ENCODE assay signal across 1 cellular context in the genomic region with DNA sequence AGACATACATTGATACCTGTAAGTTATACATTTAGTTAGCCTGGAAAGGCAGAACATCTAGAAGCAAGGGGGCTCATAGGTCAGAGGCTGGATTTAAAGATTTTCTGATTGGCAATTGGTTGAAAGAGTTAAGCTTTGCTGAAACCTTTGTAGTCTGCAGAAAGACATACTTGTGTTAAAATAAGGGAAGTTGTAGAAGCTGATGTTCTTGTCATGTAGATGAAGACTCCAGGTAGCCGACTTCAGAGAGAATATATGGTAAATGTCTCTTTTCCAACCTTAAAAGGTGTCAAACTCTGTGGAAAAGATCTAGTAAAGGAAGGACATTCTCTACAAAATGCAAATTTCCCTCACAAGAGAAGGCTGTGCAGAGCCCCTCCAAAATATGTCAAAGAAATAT.
TF ChIP-seq lines count a peak whose summit lies in the region.

No MANE protein-coding gene starts in this region.

TF ChIP-seq in GM23338, 12 proteins besides CTCF, POLR2A, EP300 and RAD21 (continued from another document):
- TF ChIP-seq, protein P1, sequence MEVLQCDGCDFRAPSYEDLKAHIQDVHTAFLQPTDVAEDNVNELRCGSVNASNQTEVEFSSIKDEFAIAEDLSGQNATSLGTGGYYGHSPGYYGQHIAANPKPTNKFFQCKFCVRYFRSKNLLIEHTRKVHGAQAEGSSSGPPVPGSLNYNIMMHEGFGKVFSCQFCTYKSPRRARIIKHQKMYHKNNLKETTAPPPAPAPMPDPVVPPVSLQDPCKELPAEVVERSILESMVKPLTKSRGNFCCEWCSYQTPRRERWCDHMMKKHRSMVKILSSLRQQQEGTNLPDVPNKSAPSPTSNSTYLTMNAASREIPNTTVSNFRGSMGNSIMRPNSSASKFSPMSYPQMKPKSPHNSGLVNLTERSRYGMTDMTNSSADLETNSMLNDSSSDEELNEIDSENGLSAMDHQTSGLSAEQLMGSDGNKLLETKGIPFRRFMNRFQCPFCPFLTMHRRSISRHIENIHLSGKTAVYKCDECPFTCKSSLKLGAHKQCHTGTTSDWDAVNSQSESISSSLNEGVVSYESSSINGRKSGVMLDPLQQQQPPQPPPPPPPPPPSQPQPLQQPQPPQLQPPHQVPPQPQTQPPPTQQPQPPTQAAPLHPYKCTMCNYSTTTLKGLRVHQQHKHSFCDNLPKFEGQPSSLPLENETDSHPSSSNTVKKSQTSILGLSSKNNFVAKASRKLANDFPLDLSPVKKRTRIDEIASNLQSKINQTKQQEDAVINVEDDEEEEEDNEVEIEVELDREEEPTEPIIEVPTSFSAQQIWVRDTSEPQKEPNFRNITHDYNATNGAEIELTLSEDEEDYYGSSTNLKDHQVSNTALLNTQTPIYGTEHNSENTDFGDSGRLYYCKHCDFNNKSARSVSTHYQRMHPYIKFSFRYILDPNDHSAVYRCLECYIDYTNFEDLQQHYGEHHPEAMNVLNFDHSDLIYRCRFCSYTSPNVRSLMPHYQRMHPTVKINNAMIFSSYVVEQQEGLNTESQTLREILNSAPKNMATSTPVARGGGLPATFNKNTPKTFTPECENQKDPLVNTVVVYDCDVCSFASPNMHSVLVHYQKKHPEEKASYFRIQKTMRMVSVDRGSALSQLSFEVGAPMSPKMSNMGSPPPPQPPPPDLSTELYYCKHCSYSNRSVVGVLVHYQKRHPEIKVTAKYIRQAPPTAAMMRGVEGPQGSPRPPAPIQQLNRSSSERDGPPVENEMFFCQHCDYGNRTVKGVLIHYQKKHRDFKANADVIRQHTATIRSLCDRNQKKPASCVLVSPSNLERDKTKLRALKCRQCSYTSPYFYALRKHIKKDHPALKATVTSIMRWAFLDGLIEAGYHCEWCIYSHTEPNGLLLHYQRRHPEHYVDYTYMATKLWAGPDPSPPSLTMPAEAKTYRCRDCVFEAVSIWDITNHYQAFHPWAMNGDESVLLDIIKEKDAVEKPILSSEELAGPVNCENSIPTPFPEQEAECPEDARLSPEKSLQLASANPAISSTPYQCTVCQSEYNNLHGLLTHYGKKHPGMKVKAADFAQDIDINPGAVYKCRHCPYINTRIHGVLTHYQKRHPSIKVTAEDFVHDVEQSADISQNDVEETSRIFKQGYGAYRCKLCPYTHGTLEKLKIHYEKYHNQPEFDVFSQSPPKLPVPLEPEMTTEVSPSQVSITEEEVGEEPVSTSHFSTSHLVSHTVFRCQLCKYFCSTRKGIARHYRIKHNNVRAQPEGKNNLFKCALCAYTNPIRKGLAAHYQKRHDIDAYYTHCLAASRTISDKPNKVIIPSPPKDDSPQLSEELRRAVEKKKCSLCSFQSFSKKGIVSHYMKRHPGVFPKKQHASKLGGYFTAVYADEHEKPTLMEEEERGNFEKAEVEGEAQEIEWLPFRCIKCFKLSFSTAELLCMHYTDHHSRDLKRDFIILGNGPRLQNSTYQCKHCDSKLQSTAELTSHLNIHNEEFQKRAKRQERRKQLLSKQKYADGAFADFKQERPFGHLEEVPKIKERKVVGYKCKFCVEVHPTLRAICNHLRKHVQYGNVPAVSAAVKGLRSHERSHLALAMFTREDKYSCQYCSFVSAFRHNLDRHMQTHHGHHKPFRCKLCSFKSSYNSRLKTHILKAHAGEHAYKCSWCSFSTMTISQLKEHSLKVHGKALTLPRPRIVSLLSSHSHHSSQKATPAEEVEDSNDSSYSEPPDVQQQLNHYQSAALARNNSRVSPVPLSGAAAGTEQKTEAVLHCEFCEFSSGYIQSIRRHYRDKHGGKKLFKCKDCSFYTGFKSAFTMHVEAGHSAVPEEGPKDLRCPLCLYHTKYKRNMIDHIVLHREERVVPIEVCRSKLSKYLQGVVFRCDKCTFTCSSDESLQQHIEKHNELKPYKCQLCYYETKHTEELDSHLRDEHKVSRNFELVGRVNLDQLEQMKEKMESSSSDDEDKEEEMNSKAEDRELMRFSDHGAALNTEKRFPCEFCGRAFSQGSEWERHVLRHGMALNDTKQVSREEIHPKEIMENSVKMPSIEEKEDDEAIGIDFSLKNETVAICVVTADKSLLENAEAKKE (CRISPR knock-in tag; IDR thresholded peaks at IDR 0.05) = no peak
- TF ChIP-seq JUNB (IDR thresholded peaks at IDR 0.05; ENCODE audit: unreplicated experiment) = no peak
- TF ChIP-seq, protein P2, sequence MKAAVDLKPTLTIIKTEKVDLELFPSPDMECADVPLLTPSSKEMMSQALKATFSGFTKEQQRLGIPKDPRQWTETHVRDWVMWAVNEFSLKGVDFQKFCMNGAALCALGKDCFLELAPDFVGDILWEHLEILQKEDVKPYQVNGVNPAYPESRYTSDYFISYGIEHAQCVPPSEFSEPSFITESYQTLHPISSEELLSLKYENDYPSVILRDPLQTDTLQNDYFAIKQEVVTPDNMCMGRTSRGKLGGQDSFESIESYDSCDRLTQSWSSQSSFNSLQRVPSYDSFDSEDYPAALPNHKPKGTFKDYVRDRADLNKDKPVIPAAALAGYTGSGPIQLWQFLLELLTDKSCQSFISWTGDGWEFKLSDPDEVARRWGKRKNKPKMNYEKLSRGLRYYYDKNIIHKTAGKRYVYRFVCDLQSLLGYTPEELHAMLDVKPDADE (IDR thresholded peaks at IDR 0.05) = no peak
- TF ChIP-seq NANOG (IDR thresholded peaks at IDR 0.05; ENCODE audit: borderline replicate concordance) = no peak
- TF ChIP-seq CREB1 (CRISPR knock-in tag; IDR thresholded peaks at IDR 0.05; ENCODE audit: low read depth) = no peak
- no peak for TF ChIP-seq ZNF114 (CRISPR knock-in tag; IDR thresholded peaks at IDR 0.05)
